In genomic region chr11:92357344-92357743, GRCh38 we compare ENCODE assay signal across 18 cellular contexts.
"Had no signal": no experiment of that assay in that cellular context is flagged by ENCODE, and none has a peak within 500 bp of the region (broad histone marks: within the 10 kb centered on the region; RNA-seq: fewer than 3 reads in every experiment).

No MANE protein-coding gene starts in this region.

- H3K4me1 Mint-ChIP-seq: naive B cell had no signal

- H3K9me3 ChIP-seq: ascending aorta, colonic mucosa, gastrocnemius medialis, lower lobe of right lung, neutrophil, upper lobe of right lung had no signal

- H3K27me3 ChIP-seq: ascending aorta, colonic mucosa, gastrocnemius medialis, neutrophil, upper lobe of right lung had no signal

- ATAC-seq: activated CD8-positive, alpha-beta T cell treated with anti-CD3 and anti-CD28 coated beads for 36 hours; gastrocnemius medialis; lower lobe of right lung; sciatic nerve; upper lobe of right lung had no signal

- H3K27ac ChIP-seq: ascending aorta, colonic mucosa, gastrocnemius medialis, lower lobe of right lung, neutrophil, upper lobe of right lung, WERI-Rb-1 had no signal

- DNase-seq: activated CD4-positive, alpha-beta T cell treated with anti-CD3 and anti-CD28 coated beads for 4 hours; activated CD8-positive, alpha-beta memory T cell treated with anti-CD3 and anti-CD28 coated beads, Interleukin-2, amount 50 U/mL, for 48 hours; activated CD8-positive, alpha-beta T cell treated with anti-CD3 and anti-CD28 coated beads for 36 hours; activated naive CD4-positive, alpha-beta T cell; caudate nucleus; colonic mucosa; gastrocnemius medialis; kidney; lower lobe of right lung; naive B cell; stimulated activated CD4-positive, alpha-beta T cell treated with anti-CD3 and anti-CD28 coated beads, Interleukin-12 subunit alpha, Interleukin-12 subunit beta, amount 100 ng/mL, for 4 hours; stimulated activated naive CD4-positive, alpha-beta T cell; T-helper 1 cell; upper lobe of right lung; WERI-Rb-1 had no signal

- H3K4me3 ChIP-seq: ascending aorta, colonic mucosa, gastrocnemius medialis, lower lobe of right lung, upper lobe of right lung had no signal

- H3K27me3 Mint-ChIP-seq: activated CD8-positive, alpha-beta T cell treated with anti-CD3 and anti-CD28 coated beads for 36 hours had no signal

- H3K27ac Mint-ChIP-seq: activated CD8-positive, alpha-beta T cell treated with anti-CD3 and anti-CD28 coated beads for 36 hours; naive B cell had no signal

- H3K36me3 Mint-ChIP-seq: naive B cell had no signal

- FAIRE-seq: kidney had no signal

- H3K4me3 Mint-ChIP-seq: activated CD8-positive, alpha-beta T cell treated with anti-CD3 and anti-CD28 coated beads for 36 hours; naive B cell had no signal

- H3K9me3 Mint-ChIP-seq: activated CD8-positive, alpha-beta T cell treated with anti-CD3 and anti-CD28 coated beads for 36 hours had no signal

- H3K4me1 ChIP-seq: ascending aorta, colonic mucosa, gastrocnemius medialis, lower lobe of right lung, upper lobe of right lung had no signal

- H3K36me3 ChIP-seq: ascending aorta, colonic mucosa, gastrocnemius medialis, lower lobe of right lung, neutrophil, upper lobe of right lung, WERI-Rb-1 had no signal
